In the genomic region with DNA sequence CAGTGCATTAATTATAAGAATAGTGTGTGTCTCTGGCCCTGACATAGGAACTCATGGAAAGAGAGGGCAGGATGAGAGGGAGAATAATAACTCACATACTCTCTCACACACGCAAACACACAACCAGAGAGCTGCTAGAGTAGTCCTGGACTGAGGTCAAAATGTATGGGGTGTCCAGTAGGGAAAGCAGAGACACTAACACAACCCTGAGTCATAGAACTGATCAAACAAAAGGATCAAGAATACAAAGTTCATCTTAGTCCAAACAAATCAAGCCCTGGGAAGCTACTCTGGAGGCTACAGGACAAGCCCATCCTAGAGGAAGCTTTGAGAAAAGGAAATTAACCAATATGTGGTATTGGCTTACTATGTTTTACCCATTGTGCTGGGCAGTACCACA, we compare ENCODE assay signal across 1 cellular context.
TF ChIP-seq lines count a peak whose summit lies in the region.

No MANE protein-coding gene starts in this region.

TF ChIP-seq in HepG2, 621 proteins besides CTCF, POLR2A, EP300 and RAD21 (continued from another document and continues in another):
- TF ChIP-seq HIC2 (CRISPR knock-in tag; IDR thresholded peaks at IDR 0.05; ENCODE audit: low read depth) (no peak), NONO (IDR thresholded peaks at IDR 0.05) (no peak), NONO (CRISPR knock-in tag; conservative IDR thresholded peaks at IDR 0.05) (no peak), MAFF (IDR thresholded peaks at IDR 0.05; ENCODE audit: low read depth, low read length) (no peak), SP140L (CRISPR knock-in tag; IDR thresholded peaks at IDR 0.05; ENCODE audit: borderline replicate concordance) (no peak), SMAD9 (CRISPR knock-in tag; IDR thresholded peaks at IDR 0.05) (no peak), RCOR2 (CRISPR knock-in tag; IDR thresholded peaks at IDR 0.05) (0 out of 2 replicates have a peak, but pooled peaks have one; percentile 22), EZH2 (conservative IDR thresholded peaks at IDR 0.05; ENCODE audit: low read depth, low read length) (no peak), TGIF2 (CRISPR knock-in tag; IDR thresholded peaks at IDR 0.05) (no peak), ZNF761 (CRISPR knock-in tag; conservative IDR thresholded peaks at IDR 0.05) (no peak), ZNF441 (CRISPR knock-in tag; IDR thresholded peaks at IDR 0.05; ENCODE audit: borderline replicate concordance) (no peak), YEATS4 (CRISPR knock-in tag; IDR thresholded peaks at IDR 0.05; ENCODE audit: borderline replicate concordance) (no peak), MTF2 (CRISPR knock-in tag; IDR thresholded peaks at IDR 0.05; ENCODE audit: borderline replicate concordance) (no peak), HDAC2 (CRISPR knock-in tag; IDR thresholded peaks at IDR 0.05) (no peak; the same call in 1 of the 2 replicates), MXI1 (IDR thresholded peaks at IDR 0.05; ENCODE audit: borderline replicate concordance, low read depth, low read length) (no peak; the same call in 2 of the 3 replicates), ZNF792 (CRISPR knock-in tag; IDR thresholded peaks at IDR 0.05) (0 out of 2 replicates have a peak, but pooled peaks have one; percentile 54), CCAR2 (optimal IDR thresholded peaks at IDR 0.05; ENCODE audit: low read depth, low read length) (no peak), SNAPC2 (CRISPR knock-in tag; IDR thresholded peaks at IDR 0.05) (no peak), ZNF451 (CRISPR knock-in tag; IDR thresholded peaks at IDR 0.05) (no peak), ZNF263 (CRISPR knock-in tag; IDR thresholded peaks at IDR 0.05) (no peak), ZNF44 (CRISPR knock-in tag; IDR thresholded peaks at IDR 0.05) (no peak), ZNF260 (CRISPR knock-in tag; IDR thresholded peaks at IDR 0.05; ENCODE audit: borderline replicate concordance, low read depth) (no peak), REL (CRISPR knock-in tag; conservative IDR thresholded peaks at IDR 0.05) (no peak), DRAP1 (CRISPR knock-in tag; IDR thresholded peaks at IDR 0.05) (peak; percentile 40; the same call in 1 of the 2 replicates), KLF13 (CRISPR knock-in tag; IDR thresholded peaks at IDR 0.05) (no peak), ZBTB42 (CRISPR knock-in tag; IDR thresholded peaks at IDR 0.05) (no peak)
- TF ChIP-seq, protein P1, sequence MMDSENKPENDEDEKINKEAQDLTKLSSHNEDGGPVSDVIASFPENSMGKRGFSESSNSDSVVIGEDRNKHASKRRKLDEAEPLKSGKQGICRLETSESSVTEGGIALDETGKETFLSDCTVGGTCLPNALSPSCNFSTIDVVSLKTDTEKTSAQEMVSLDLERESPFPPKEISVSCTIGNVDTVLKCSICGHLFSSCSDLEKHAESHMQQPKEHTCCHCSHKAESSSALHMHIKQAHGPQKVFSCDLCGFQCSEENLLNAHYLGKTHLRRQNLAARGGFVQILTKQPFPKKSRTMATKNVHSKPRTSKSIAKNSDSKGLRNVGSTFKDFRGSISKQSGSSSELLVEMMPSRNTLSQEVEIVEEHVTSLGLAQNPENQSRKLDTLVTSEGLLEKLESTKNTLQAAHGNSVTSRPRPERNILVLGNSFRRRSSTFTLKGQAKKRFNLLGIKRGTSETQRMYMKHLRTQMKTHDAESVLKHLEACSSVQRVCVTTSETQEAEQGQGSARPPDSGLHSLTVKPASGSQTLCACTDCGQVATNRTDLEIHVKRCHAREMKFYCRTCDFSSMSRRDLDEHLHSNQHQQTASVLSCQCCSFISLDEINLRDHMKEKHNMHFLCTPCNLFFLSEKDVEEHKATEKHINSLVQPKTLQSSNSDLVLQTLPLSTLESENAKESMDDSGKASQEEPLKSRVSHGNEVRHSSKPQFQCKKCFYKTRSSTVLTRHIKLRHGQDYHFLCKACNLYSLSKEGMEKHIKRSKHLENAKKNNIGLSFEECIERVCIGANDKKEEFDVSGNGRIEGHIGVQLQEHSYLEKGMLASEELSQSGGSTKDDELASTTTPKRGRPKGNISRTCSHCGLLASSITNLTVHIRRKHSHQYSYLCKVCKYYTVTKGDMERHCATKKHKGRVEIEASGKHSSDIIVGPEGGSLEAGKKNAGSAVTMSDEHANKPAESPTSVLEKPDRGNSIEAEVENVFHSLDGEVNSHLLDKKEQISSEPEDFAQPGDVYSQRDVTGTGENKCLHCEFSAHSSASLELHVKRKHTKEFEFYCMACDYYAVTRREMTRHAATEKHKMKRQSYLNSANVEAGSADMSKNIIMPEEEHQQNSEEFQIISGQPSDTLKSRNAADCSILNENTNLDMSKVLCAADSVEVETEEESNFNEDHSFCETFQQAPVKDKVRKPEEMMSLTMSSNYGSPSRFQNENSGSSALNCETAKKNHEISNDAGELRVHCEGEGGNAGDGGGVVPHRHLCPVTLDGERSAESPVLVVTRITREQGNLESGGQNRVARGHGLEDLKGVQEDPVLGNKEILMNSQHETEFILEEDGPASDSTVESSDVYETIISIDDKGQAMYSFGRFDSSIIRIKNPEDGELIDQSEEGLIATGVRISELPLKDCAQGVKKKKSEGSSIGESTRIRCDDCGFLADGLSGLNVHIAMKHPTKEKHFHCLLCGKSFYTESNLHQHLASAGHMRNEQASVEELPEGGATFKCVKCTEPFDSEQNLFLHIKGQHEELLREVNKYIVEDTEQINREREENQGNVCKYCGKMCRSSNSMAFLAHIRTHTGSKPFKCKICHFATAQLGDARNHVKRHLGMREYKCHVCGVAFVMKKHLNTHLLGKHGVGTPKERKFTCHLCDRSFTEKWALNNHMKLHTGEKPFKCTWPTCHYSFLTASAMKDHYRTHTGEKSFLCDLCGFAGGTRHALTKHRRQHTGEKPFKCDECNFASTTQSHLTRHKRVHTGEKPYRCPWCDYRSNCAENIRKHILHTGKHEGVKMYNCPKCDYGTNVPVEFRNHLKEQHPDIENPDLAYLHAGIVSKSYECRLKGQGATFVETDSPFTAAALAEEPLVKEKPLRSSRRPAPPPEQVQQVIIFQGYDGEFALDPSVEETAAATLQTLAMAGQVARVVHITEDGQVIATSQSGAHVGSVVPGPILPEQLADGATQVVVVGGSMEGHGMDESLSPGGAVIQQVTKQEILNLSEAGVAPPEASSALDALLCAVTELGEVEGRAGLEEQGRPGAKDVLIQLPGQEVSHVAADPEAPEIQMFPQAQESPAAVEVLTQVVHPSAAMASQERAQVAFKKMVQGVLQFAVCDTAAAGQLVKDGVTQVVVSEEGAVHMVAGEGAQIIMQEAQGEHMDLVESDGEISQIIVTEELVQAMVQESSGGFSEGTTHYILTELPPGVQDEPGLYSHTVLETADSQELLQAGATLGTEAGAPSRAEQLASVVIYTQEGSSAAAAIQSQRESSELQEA (CRISPR knock-in tag; IDR thresholded peaks at IDR 0.05; ENCODE audit: not compliant biosample characterization) = no peak
- TF ChIP-seq, protein P2, sequence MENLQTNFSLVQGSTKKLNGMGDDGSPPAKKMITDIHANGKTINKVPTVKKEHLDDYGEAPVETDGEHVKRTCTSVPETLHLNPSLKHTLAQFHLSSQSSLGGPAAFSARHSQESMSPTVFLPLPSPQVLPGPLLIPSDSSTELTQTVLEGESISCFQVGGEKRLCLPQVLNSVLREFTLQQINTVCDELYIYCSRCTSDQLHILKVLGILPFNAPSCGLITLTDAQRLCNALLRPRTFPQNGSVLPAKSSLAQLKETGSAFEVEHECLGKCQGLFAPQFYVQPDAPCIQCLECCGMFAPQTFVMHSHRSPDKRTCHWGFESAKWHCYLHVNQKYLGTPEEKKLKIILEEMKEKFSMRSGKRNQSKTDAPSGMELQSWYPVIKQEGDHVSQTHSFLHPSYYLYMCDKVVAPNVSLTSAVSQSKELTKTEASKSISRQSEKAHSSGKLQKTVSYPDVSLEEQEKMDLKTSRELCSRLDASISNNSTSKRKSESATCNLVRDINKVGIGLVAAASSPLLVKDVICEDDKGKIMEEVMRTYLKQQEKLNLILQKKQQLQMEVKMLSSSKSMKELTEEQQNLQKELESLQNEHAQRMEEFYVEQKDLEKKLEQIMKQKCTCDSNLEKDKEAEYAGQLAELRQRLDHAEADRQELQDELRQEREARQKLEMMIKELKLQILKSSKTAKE (CRISPR knock-in tag; IDR thresholded peaks at IDR 0.05; ENCODE audit: borderline replicate concordance) = no peak
- TF ChIP-seq, protein P3, sequence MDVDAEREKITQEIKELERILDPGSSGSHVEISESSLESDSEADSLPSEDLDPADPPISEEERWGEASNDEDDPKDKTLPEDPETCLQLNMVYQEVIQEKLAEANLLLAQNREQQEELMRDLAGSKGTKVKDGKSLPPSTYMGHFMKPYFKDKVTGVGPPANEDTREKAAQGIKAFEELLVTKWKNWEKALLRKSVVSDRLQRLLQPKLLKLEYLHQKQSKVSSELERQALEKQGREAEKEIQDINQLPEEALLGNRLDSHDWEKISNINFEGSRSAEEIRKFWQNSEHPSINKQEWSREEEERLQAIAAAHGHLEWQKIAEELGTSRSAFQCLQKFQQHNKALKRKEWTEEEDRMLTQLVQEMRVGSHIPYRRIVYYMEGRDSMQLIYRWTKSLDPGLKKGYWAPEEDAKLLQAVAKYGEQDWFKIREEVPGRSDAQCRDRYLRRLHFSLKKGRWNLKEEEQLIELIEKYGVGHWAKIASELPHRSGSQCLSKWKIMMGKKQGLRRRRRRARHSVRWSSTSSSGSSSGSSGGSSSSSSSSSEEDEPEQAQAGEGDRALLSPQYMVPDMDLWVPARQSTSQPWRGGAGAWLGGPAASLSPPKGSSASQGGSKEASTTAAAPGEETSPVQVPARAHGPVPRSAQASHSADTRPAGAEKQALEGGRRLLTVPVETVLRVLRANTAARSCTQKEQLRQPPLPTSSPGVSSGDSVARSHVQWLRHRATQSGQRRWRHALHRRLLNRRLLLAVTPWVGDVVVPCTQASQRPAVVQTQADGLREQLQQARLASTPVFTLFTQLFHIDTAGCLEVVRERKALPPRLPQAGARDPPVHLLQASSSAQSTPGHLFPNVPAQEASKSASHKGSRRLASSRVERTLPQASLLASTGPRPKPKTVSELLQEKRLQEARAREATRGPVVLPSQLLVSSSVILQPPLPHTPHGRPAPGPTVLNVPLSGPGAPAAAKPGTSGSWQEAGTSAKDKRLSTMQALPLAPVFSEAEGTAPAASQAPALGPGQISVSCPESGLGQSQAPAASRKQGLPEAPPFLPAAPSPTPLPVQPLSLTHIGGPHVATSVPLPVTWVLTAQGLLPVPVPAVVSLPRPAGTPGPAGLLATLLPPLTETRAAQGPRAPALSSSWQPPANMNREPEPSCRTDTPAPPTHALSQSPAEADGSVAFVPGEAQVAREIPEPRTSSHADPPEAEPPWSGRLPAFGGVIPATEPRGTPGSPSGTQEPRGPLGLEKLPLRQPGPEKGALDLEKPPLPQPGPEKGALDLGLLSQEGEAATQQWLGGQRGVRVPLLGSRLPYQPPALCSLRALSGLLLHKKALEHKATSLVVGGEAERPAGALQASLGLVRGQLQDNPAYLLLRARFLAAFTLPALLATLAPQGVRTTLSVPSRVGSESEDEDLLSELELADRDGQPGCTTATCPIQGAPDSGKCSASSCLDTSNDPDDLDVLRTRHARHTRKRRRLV (CRISPR knock-in tag; IDR thresholded peaks at IDR 0.05) = no peak
- TF ChIP-seq, protein P4, sequence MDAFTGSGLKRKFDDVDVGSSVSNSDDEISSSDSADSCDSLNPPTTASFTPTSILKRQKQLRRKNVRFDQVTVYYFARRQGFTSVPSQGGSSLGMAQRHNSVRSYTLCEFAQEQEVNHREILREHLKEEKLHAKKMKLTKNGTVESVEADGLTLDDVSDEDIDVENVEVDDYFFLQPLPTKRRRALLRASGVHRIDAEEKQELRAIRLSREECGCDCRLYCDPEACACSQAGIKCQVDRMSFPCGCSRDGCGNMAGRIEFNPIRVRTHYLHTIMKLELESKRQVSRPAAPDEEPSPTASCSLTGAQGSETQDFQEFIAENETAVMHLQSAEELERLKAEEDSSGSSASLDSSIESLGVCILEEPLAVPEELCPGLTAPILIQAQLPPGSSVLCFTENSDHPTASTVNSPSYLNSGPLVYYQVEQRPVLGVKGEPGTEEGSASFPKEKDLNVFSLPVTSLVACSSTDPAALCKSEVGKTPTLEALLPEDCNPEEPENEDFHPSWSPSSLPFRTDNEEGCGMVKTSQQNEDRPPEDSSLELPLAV (CRISPR knock-in tag; conservative IDR thresholded peaks at IDR 0.05; ENCODE audit: low read depth) = no peak
- TF ChIP-seq, protein P5, sequence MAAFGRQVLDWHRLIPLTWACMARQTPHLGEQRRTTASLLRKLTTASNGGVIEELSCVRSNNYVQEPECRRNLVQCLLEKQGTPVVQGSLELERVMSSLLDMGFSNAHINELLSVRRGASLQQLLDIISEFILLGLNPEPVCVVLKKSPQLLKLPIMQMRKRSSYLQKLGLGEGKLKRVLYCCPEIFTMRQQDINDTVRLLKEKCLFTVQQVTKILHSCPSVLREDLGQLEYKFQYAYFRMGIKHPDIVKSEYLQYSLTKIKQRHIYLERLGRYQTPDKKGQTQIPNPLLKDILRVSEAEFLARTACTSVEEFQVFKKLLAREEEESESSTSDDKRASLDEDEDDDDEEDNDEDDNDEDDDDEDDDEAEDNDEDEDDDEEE (CRISPR knock-in tag; IDR thresholded peaks at IDR 0.05) = no peak
- TF ChIP-seq, protein P6, sequence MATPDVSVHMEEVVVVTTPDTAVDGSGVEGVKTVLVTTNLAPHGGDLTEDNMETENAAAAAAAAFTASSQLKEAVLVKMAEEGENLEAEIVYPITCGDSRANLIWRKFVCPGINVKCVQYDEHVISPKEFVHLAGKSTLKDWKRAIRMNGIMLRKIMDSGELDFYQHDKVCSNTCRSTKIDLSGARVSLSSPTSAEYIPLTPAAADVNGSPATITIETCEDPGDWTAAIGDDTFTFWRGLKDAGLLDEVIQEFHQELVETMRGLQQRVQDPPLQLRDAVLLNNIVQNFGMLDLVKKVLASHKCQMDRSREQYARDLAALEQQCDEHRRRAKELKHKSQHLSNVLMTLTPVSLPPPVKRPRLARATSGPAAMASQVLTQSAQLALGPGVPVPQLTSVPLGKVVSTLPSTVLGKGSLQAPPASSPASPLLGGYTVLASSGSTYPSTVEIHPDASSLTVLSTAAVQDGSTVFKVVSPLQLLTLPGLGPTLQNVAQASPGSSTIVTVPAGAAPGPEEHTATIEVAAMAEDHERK (CRISPR knock-in tag; IDR thresholded peaks at IDR 0.05; ENCODE audit: low read depth) = no peak
